ENCODE assay signal across 8 cellular contexts in the genomic region with DNA sequence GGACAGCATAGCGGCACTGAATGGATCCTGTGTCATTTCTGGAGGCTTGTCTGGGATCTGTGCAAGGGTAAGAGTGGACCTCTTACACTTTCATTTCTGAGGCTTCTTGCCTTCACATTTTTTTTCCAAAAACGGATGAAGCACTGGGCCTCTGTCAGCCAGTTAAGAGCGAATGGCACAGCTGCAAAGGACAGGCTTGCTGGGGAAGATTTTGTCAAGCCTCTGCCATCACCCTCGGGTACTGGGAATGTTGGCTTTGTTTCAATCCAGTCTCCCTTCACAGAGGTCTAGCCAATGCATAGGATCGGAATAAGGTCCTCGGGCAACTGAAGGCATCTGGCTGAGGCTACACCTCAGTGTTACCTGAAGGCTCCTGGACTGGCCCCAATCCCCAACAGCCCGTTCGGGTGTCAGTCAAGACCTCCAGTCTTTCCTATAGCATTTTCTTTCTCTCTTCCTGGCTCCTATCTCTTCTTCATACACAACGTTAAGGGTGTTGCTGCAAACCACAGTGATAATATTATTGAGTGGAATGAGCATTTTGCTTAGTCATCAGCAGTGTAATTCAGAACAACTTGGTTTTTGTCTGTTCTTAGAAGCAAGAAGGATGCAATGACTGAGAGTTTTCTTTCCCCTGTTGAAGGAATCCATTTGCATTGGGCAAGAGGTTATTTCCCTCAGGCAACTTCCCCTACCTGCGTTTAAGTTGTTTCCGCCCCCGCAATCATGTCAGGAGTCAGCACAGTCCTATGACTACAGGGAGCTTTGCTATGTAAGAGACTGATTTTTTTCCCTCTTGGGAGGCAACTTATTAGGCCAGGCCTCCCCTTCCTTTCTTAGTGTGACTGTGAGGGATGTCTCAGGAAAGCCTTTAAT. TPM values are rescaled to one million over a fixed set of nuclear protein-coding genes. Genes with fewer than 3 reads are reported as not detected.
DNase-seq lines count a peak whose midpoint lies in the region; ATAC-seq and TF ChIP-seq lines count a peak whose summit lies in the region.

No MANE protein-coding gene starts in this region.

- no peaks in the 10 kb centered on the region for H3K27me3 Mint-ChIP-seq in CD4-positive, alpha-beta memory T cell
- no peaks in the 10 kb centered on the region for H3K27me3 Mint-ChIP-seq in activated T-helper 1 cell treated with anti-CD3 and anti-CD28 coated beads, Interleukin-12 subunit alpha, Interleukin-12 subunit beta, Interleukin-2, Interleukin-4 antibody, amounts not matched to agents 30 ng/mL and 10 ng/mL and 1 ng/mL, durations not matched to agents 14 hours and 24 hours and 36 hours (ENCODE audit: insufficient read depth)

- peak overlapping the region in 5 of 8 donors; percentile 16 to 58 (median 37) for H3K4me3 Mint-ChIP-seq in CD4-positive, alpha-beta memory T cell
- H3K4me3 Mint-ChIP-seq in activated T-helper 1 cell treated with anti-CD3 and anti-CD28 coated beads, Interleukin-12 subunit alpha, Interleukin-12 subunit beta, Interleukin-2, Interleukin-4 antibody, amounts not matched to agents 30 ng/mL and 10 ng/mL and 1 ng/mL, durations not matched to agents 14 hours and 24 hours and 36 hours, result peak overlapping the region; percentile 34

- no peaks in the 10 kb centered on the region for H3K9me3 ChIP-seq in CD4-positive, alpha-beta memory T cell (ENCODE audit: control insufficient read depth in 1 of 2, low read length in 2 of 2)
- H3K9me3 ChIP-seq in lung (ENCODE audit: control insufficient read depth in 2 of 2, insufficient read depth in 1 of 2, low read length in 1 of 2), result peaks cover 0 to 7% of the 10 kb centered on the region in 2 donors

- peak overlapping the region; percentile 58 to 85 (median 76) for H3K27ac Mint-ChIP-seq in CD4-positive, alpha-beta memory T cell
- H3K27ac Mint-ChIP-seq in activated T-helper 1 cell treated with anti-CD3 and anti-CD28 coated beads, Interleukin-12 subunit alpha, Interleukin-12 subunit beta, Interleukin-2, Interleukin-4 antibody, amounts not matched to agents 30 ng/mL and 10 ng/mL and 1 ng/mL, durations not matched to agents 14 hours and 24 hours and 36 hours, result peak overlapping the region; percentile 93

- H3K27me3 ChIP-seq in CD4-positive, alpha-beta memory T cell (ENCODE audit: insufficient read depth, low read length), result no peaks in the 10 kb centered on the region
- H3K27me3 ChIP-seq in HL-60 (ENCODE audit: insufficient read depth, poor library complexity, severe bottlenecking), result no peaks in the 10 kb centered on the region
- no peaks in the 10 kb centered on the region for H3K27me3 ChIP-seq in lung (ENCODE audit: control insufficient read depth, insufficient read depth)

- intact Hi-C loops in CD4-positive, alpha-beta memory T cell (cut with micrococcal nuclease), result no loop called here
- intact Hi-C loops in activated T-helper 1 cell treated with anti-CD3 and anti-CD28 coated beads, Interleukin-12 subunit alpha, Interleukin-12 subunit beta, Interleukin-2, Interleukin-4 antibody, amounts not matched to agents 30 ng/mL and 10 ng/mL and 1 ng/mL, durations not matched to agents 14 hours and 24 hours and 36 hours (cut with micrococcal nuclease), result loop anchor here (1.0 to 2.0 kb wide), 4 partner anchors 23 to 268 kb away; a partner anchor contains a TSS

- ATAC-seq in GM21367 (IDR thresholded peaks at IDR 0.05; ENCODE audit: unreplicated experiment), result peak; percentile 77
- no peak for ATAC-seq in lung (ENCODE audit: insufficient read depth, low FRiP score)

- H3K27ac ChIP-seq in CD4-positive, alpha-beta memory T cell (ENCODE audit: low read depth, low read length), result peak overlapping the region; percentile 35
- H3K27ac ChIP-seq in HL-60 (replicated peaks) (peak overlapping the region; percentile 32), lung (ENCODE audit: low read depth in 1 of 2, low read length in 1 of 2) (peak overlapping the region in 1 of 2 donors; percentile 24)

- peaks cover 0 to 2% (median 1%) of the 10 kb centered on the region in 8 donors for H3K9me3 Mint-ChIP-seq in CD4-positive, alpha-beta memory T cell
- H3K9me3 Mint-ChIP-seq in activated T-helper 1 cell treated with anti-CD3 and anti-CD28 coated beads, Interleukin-12 subunit alpha, Interleukin-12 subunit beta, Interleukin-2, Interleukin-4 antibody, amounts not matched to agents 30 ng/mL and 10 ng/mL and 1 ng/mL, durations not matched to agents 14 hours and 24 hours and 36 hours, result peaks cover 3% of the 10 kb centered on the region

- WGBS in lung, 2 donors, result 72 to 79% methylated on average over 12 of the region's 12 CpGs

- H3K36me3 Mint-ChIP-seq in CD4-positive, alpha-beta memory T cell, result peaks cover 36 to 81% of the 10 kb centered on the region in 2 donors
- H3K36me3 Mint-ChIP-seq in activated T-helper 1 cell treated with anti-CD3 and anti-CD28 coated beads, Interleukin-12 subunit alpha, Interleukin-12 subunit beta, Interleukin-2, Interleukin-4 antibody, amounts not matched to agents 30 ng/mL and 10 ng/mL and 1 ng/mL, durations not matched to agents 14 hours and 24 hours and 36 hours (ENCODE audit: low read depth), result peaks cover 48% of the 10 kb centered on the region

- H3K4me3 ChIP-seq in CD4-positive, alpha-beta memory T cell (ENCODE audit: low read length in 2 of 2), result no peak overlapping the region
- H3K4me3 ChIP-seq in HL-60 (replicated peaks; ENCODE audit: insufficient read depth, low read length), result no peak overlapping the region
- H3K4me3 ChIP-seq in lung, result no peak overlapping the region

- H3K4me1 Mint-ChIP-seq in CD4-positive, alpha-beta memory T cell, result peaks cover 48 to 80% (median 65%) of the 10 kb centered on the region in 4 donors
- H3K4me1 Mint-ChIP-seq in activated T-helper 1 cell treated with anti-CD3 and anti-CD28 coated beads, Interleukin-12 subunit alpha, Interleukin-12 subunit beta, Interleukin-2, Interleukin-4 antibody, amounts not matched to agents 30 ng/mL and 10 ng/mL and 1 ng/mL, durations not matched to agents 14 hours and 24 hours and 36 hours (ENCODE audit: low read depth), result peaks cover 55% of the 10 kb centered on the region

- POLR2A ChIA-PET in CD4-positive, alpha-beta memory T cell (lab: Charles Lee; ENCODE audit: partially characterized antibody), result interaction anchor here (1.2 kb wide), 1 partner anchor 37 kb away, joined by 3 read pairs; no protein-coding TSS in a partner anchor

- H3K4me1 ChIP-seq in CD4-positive, alpha-beta memory T cell (ENCODE audit: insufficient read depth, low read length), result peaks cover 78% of the 10 kb centered on the region
- peaks cover 0 to 10% of the 10 kb centered on the region in 2 donors for H3K4me1 ChIP-seq in lung (ENCODE audit: control insufficient read depth in 2 of 2, insufficient read depth in 2 of 2, low read length in 2 of 2)

- H3K36me3 ChIP-seq in CD4-positive, alpha-beta memory T cell (ENCODE audit: insufficient read depth, low read length), result peaks cover 21% of the 10 kb centered on the region
- peaks cover 9 to 12% of the 10 kb centered on the region in 2 donors for H3K36me3 ChIP-seq in lung (ENCODE audit: control insufficient read depth in 2 of 2, insufficient read depth in 2 of 2, low read length in 2 of 2)

- DNase-seq in CD4-positive, alpha-beta memory T cell, result peak in 4 of 5 donors; percentile 7 to 73 (median 29)
- peak; percentile 71 to 80 for DNase-seq in HL-60 (ENCODE audit: low read depth in 1 of 2, low spot score in 1 of 2)
- DNase-seq in activated T-helper 1 cell treated with anti-CD3 and anti-CD28 coated beads, Interleukin-12 subunit alpha, Interleukin-12 subunit beta, Interleukin-2, Interleukin-4 antibody, amounts not matched to agents 30 ng/mL and 10 ng/mL and 1 ng/mL, durations not matched to agents 14 hours and 24 hours and 36 hours (ENCODE audit: low spot score), result peak; percentile 48
- DNase-seq in lung (ENCODE audit: low spot score), result peak; percentile 38
- DNase-seq in NK-92 treated with Interleukin-12 subunit alpha and Interleukin-12 subunit beta, amount 100 ng/mL, for 24 hours (lab: John Stamatoyannopoulos, UW), result no peak
- no peak for DNase-seq in GDM1 (lab: John Stamatoyannopoulos, UW)
- no peak for DNase-seq in superior temporal gyrus (ENCODE audit: extremely low spot score)

- CTCF ChIA-PET in CD4-positive, alpha-beta memory T cell (lab: Charles Lee; ENCODE audit: partially characterized antibody), result interaction anchor here (0.8 kb wide), 1 partner anchor 37 kb away, joined by 3 read pairs; no protein-coding TSS in a partner anchor

- TF ChIP-seq CTCF in HL-60 (IDR thresholded peaks at IDR 0.05; ENCODE audit: insufficient read depth, low read length), result no peak
- TF ChIP-seq CTCF in lung (IDR thresholded peaks at IDR 0.05; ENCODE audit: control extremely low read depth, extremely low read depth), result no peak

RNA-seq across cellular contexts. Expression of a gene that starts 22.8 kb away (rescaled TPM):
- 10 to 100 TPM; 67.6 to 71.3 TPM for total RNA-seq in CD4-positive, alpha-beta memory T cell
- 10 to 100 TPM; 24.8 to 34.0 TPM for polyA plus RNA-seq in CD4-positive, alpha-beta memory T cell
- 28.2 and 34.3 TPM in 2 replicates for total RNA-seq in activated T-helper 1 cell treated with anti-CD3 and anti-CD28 coated beads, Interleukin-12 subunit alpha, Interleukin-12 subunit beta, Interleukin-2, Interleukin-4 antibody, amounts not matched to agents 30 ng/mL and 10 ng/mL and 1 ng/mL, durations not matched to agents 14 hours and 24 hours and 36 hours
- total RNA-seq in lung, result 10 to 100 TPM; 10.9 to 26.2 TPM
- polyA plus RNA-seq in lung, result 1 to 10 TPM; 2.4 to 4.1 TPM

RNA-seq across cellular contexts. Expression of a gene that starts 23.2 kb away (rescaled TPM):
- total RNA-seq in CD4-positive, alpha-beta memory T cell, result 100 to 1,000 TPM; 525 to 555 TPM
- polyA plus RNA-seq in CD4-positive, alpha-beta memory T cell, result 10 to 100 TPM; 48.6 to 59.0 TPM
- 37.3 and 39.7 TPM in 2 replicates for total RNA-seq in activated T-helper 1 cell treated with anti-CD3 and anti-CD28 coated beads, Interleukin-12 subunit alpha, Interleukin-12 subunit beta, Interleukin-2, Interleukin-4 antibody, amounts not matched to agents 30 ng/mL and 10 ng/mL and 1 ng/mL, durations not matched to agents 14 hours and 24 hours and 36 hours
- 100 to 1,000 TPM in 1 of 2 donors, 10 to 100 TPM in 1; 42.7 to 165 TPM for total RNA-seq in lung
- 10 to 100 TPM; 14.9 to 17.0 TPM for polyA plus RNA-seq in lung

Comparison
In these comparisons a context has a peak if more than half of its experiments do, and no peak if none do; other contexts are left out.
1. DNase-seq: peak in CD4-positive, alpha-beta memory T cell (4 of 5), HL-60 (2 of 2), activated T-helper 1 cell treated with anti-CD3 and anti-CD28 coated beads, Interleukin-12 subunit alpha, Interleukin-12 subunit beta, Interleukin-2, Interleukin-4 antibody, amounts not matched to agents 30 ng/mL and 10 ng/mL and 1 ng/mL, durations not matched to agents 14 hours and 24 hours and 36 hours (single experiment) and lung (single experiment); none in NK-92 treated with Interleukin-12 subunit alpha and Interleukin-12 subunit beta, amount 100 ng/mL, for 24 hours (single experiment), GDM1 (single experiment) and superior temporal gyrus (single experiment).